ENCODE assay signal across 14 cellular contexts in genomic region chr1:46673749-46674182, GRCh38. TPM values are rescaled to one million over a fixed set of nuclear protein-coding genes. Genes with fewer than 3 reads are reported as not detected.
DNase-seq lines count a peak whose midpoint lies in the region; ATAC-seq lines count a peak whose summit lies in the region.
"Had no signal": no experiment of that assay in that cellular context is flagged by ENCODE, and none has a peak within 500 bp of the region (broad histone marks: within the 10 kb centered on the region; RNA-seq: fewer than 3 reads in every experiment).

No MANE protein-coding gene starts in this region.

- H3K4me3 Mint-ChIP-seq in T-helper 17 cell, result no peak overlapping the region
- no peak overlapping the region for H3K4me3 Mint-ChIP-seq in stimulated activated naive CD8-positive, alpha-beta T cell treated with anti-CD3 and anti-CD28 coated beads, Interleukin-15, amount 100 ng/mL, for 72 hours

- peaks cover 2% of the 10 kb centered on the region for H3K36me3 Mint-ChIP-seq in T-helper 17 cell (ENCODE audit: low read depth)

- DNase-seq in stimulated activated CD4-positive, alpha-beta T cell treated with anti-CD3 and anti-CD28 coated beads, Interleukin-4, amount 100 ng/mL, for 24 hours, result peak; percentile 7
- DNase-seq in stimulated activated CD4-positive, alpha-beta T cell treated with anti-CD3 and anti-CD28 coated beads, Interleukin-12 subunit alpha, Interleukin-12 subunit beta, amount 100 ng/mL, for 4 hours, result no peak
- no peak for DNase-seq in T-helper 17 cell
- peak; percentile 55 for DNase-seq in dermis blood vessel endothelial cell
- no peak for DNase-seq in stimulated activated naive CD8-positive, alpha-beta T cell treated with anti-CD3 and anti-CD28 coated beads, Interleukin-15, amount 100 ng/mL, for 72 hours
- DNase-seq in NCI-H1694 treated with DMSO at 0.1 percent for 48 hours (lab: John Stamatoyannopoulos, UW), result no peak
- DNase-seq in AG20443 (ENCODE audit: low spot score), result no peak
- DNase-seq: cortex of kidney, glutamatergic neuron, MM.1S had no signal

- H3K4me1 Mint-ChIP-seq in T-helper 17 cell, result peaks cover 16% of the 10 kb centered on the region
- peaks cover 44% of the 10 kb centered on the region for H3K4me1 Mint-ChIP-seq in stimulated activated naive CD8-positive, alpha-beta T cell treated with anti-CD3 and anti-CD28 coated beads, Interleukin-15, amount 100 ng/mL, for 72 hours

- ATAC-seq in T-helper 17 cell, result no peak
- peak; percentile 81 for ATAC-seq in stimulated activated naive CD8-positive, alpha-beta T cell treated with anti-CD3 and anti-CD28 coated beads, Interleukin-15, amount 100 ng/mL, for 72 hours
- ATAC-seq in GM18520 (IDR thresholded peaks at IDR 0.05; ENCODE audit: unreplicated experiment), result no peak
- ATAC-seq: pancreas had no signal

- H3K27me3 Mint-ChIP-seq in T-helper 17 cell, result no peaks in the 10 kb centered on the region
- no peaks in the 10 kb centered on the region for H3K27me3 Mint-ChIP-seq in stimulated activated naive CD8-positive, alpha-beta T cell treated with anti-CD3 and anti-CD28 coated beads, Interleukin-15, amount 100 ng/mL, for 72 hours

- H3K27ac Mint-ChIP-seq in T-helper 17 cell, result peak overlapping the region; percentile 91
- H3K27ac Mint-ChIP-seq in stimulated activated naive CD8-positive, alpha-beta T cell treated with anti-CD3 and anti-CD28 coated beads, Interleukin-15, amount 100 ng/mL, for 72 hours, result no peak overlapping the region

- no peaks in the 10 kb centered on the region for H3K9me3 ChIP-seq in T-helper 17 cell (ENCODE audit: control insufficient read depth, low read length, poor library complexity, severe bottlenecking)
- H3K9me3 ChIP-seq: BLaER1, pancreas had no signal

- H3K9me3 Mint-ChIP-seq in stimulated activated naive CD8-positive, alpha-beta T cell treated with anti-CD3 and anti-CD28 coated beads, Interleukin-15, amount 100 ng/mL, for 72 hours, result no peaks in the 10 kb centered on the region

RNA-seq across cellular contexts. Expression of gene TEX38, which starts 2.1 kb away (rescaled TPM):
- total RNA-seq in T-helper 17 cell (not detected), dermis blood vessel endothelial cell (0.34 TPM in 1 of 2 replicates, not detected in the other)
- total RNA-seq: liver, pancreas had no signal

RNA-seq across cellular contexts. Expression of gene ATPAF1, which starts 5.6 kb away (rescaled TPM):
- total RNA-seq in T-helper 17 cell (10 to 100 TPM; 19.7 to 21.5 TPM), dermis blood vessel endothelial cell (36.2 and 42.3 TPM in 2 replicates)

RNA-seq across cellular contexts. Expression of gene EFCAB14, which starts 45.1 kb away (rescaled TPM):
- total RNA-seq in T-helper 17 cell (10 to 100 TPM; 79.7 to 90.5 TPM), dermis blood vessel endothelial cell (90.7 and 155 TPM in 2 replicates)

RNA-seq across cellular contexts. Expression of gene MOB3C, which starts 57.2 kb away (rescaled TPM):
- total RNA-seq in T-helper 17 cell, result 10 to 100 TPM; 13.3 to 20.4 TPM
- 13.4 and 19.6 TPM in 2 replicates for total RNA-seq in dermis blood vessel endothelial cell

Comparison
In these comparisons a context has a peak if more than half of its experiments do, and no peak if none do; other contexts are left out.
1. DNase-seq: peak in stimulated activated CD4-positive, alpha-beta T cell treated with anti-CD3 and anti-CD28 coated beads, Interleukin-4, amount 100 ng/mL, for 24 hours (single experiment) and dermis blood vessel endothelial cell (single experiment); none in stimulated activated CD4-positive, alpha-beta T cell treated with anti-CD3 and anti-CD28 coated beads, Interleukin-12 subunit alpha, Interleukin-12 subunit beta, amount 100 ng/mL, for 4 hours (single experiment), T-helper 17 cell (0 of 3), stimulated activated naive CD8-positive, alpha-beta T cell treated with anti-CD3 and anti-CD28 coated beads, Interleukin-15, amount 100 ng/mL, for 72 hours (0 of 2), NCI-H1694 treated with DMSO at 0.1 percent for 48 hours (single experiment) and AG20443 (single experiment).